In the genomic region with DNA sequence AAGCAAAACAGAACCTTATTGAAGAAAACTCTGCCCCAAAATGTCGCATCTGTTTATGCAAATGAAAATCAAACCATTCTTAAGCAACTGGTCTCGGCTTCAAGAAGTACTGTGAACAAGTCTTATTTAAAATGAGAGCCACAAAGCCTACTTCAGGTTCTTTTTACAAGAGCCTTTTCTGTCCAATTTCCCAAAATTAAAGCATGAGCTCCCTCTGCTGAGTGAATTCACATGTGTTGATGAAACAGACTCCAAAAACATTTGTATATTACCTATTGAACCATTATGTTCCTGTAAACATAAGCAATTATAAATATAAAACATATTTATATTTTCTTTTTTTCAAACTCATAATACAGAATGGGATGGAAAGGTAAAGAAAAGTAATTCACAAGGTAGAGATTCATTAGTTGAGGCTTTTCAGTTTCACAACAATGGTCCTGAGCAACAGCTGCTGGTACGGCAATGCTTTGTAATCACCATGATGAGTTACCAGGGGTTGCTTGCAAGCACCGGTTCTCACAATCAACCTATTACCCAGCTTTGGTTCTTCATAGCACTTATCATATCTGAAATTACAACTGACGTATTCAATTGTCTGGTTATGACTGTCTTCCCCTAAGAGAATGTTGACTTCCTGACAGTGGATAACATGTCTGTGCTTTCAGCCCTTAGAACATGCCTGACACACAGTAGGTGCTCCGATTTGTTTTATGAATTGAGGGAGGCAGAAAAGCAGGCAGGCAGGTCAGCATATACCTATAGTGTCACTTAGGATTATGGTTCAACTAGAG, we compare ENCODE assay signal across 8 cellular contexts.
DNase-seq lines count a peak whose midpoint lies in the region; ATAC-seq and TF ChIP-seq lines count a peak whose summit lies in the region.

No MANE protein-coding gene starts in this region.

- no peak for TF ChIP-seq EP300 in suprapubic skin (IDR thresholded peaks at IDR 0.05)

- H3K27ac ChIP-seq in HEK293 (ENCODE audit: extremely low read depth, low read depth, low read length) (no peak overlapping the region), suprapubic skin (no peak overlapping the region)

- TF ChIP-seq POLR2A in suprapubic skin (IDR thresholded peaks at IDR 0.05) = no peak

- ATAC-seq in GM19467 (IDR thresholded peaks at IDR 0.05; ENCODE audit: unreplicated experiment) = no peak

- POLR2A ChIA-PET in HEK293 (lab: Yijun Ruan, JAX) = interaction anchor here (0.9 kb wide), 1 partner anchor 177 kb away, joined by 3 read pairs; the partner anchor contains the start of gene SGO2

- no peak overlapping the region for H3K4me3 ChIP-seq in HEK293 (ENCODE audit: low read depth, low read length)
- H3K4me3 ChIP-seq in astrocyte of the spinal cord (ENCODE audit: low read depth, low read length) = no peak overlapping the region
- no peak overlapping the region for H3K4me3 ChIP-seq in suprapubic skin

- H3K4me1 ChIP-seq in HEK293 (ENCODE audit: control insufficient read depth, insufficient read depth, low read length) (peaks cover 2% of the 10 kb centered on the region; the same call in 1 of the 2 replicates), suprapubic skin (no peaks in the 10 kb centered on the region)

- H3K9me3 ChIP-seq in HEK293 (ENCODE audit: control insufficient read depth, insufficient read depth, low read depth, low read length) = no peaks in the 10 kb centered on the region
- no peaks in the 10 kb centered on the region for H3K9me3 ChIP-seq in suprapubic skin

- 42% methylated on average over 6 of the region's 6 CpGs for WGBS in suprapubic skin

- in situ Hi-C loops in astrocyte of the spinal cord (cut with HindIII; ENCODE audit: low sequenced_read_pairs) = no loop called here

- CTCF ChIA-PET in HEK293 (lab: Yijun Ruan, JAX) = interaction anchor here (0.5 to 8.4 kb wide), 35 partner anchors 9 to 998 kb away, joined by 3 to 105 read pairs (median 4); no protein-coding TSS in a partner anchor

- DNase-seq in DMS 273 treated with DMSO at 0.1 percent for 48 hours (lab: John Stamatoyannopoulos, UW) = peak; percentile 28
- DNase-seq in NOMO-1 treated with DMSO at 0.1 percent for 48 hours (lab: John Stamatoyannopoulos, UW; ENCODE audit: unreplicated experiment) = peak; percentile 68
- peak; percentile 85 for DNase-seq in astrocyte of the spinal cord (ENCODE audit: low read depth, low spot score)
- DNase-seq in iris pigment epithelial cell (ENCODE audit: low read depth) = peak; percentile 81
- DNase-seq in suprapubic skin (ENCODE audit: low spot score in 2 of 2) = no peak
- no peak for DNase-seq in activated effector memory CD4-positive, alpha-beta T cell treated with Interleukin-2 at 50 U/mL for 16 hours

- 0 out of 2 replicates have a peak, but pooled peaks have one; percentile 18 for TF ChIP-seq CTCF in HEK293 (tag by site-specific recombination; IDR thresholded peaks at IDR 0.05)
- peak; percentile 56 for TF ChIP-seq CTCF in astrocyte of the spinal cord (IDR thresholded peaks at IDR 0.05; ENCODE audit: low read depth, low read length)
- peak; percentile 22 to 36 for TF ChIP-seq CTCF in suprapubic skin (IDR thresholded peaks at IDR 0.05)

- H3K36me3 ChIP-seq in HEK293 (ENCODE audit: control insufficient read depth in 2 of 2, insufficient read depth in 1 of 2, low read length in 2 of 2) = no peaks in the 10 kb centered on the region
- H3K36me3 ChIP-seq in suprapubic skin = no peaks in the 10 kb centered on the region

- no peaks in the 10 kb centered on the region for H3K27me3 ChIP-seq in suprapubic skin

TF ChIP-seq in HEK293, 187 proteins besides CTCF, POLR2A, EP300 and RAD21:
- TF ChIP-seq ZNF654 (tag by site-specific recombination; IDR thresholded peaks at IDR 0.05; ENCODE audit: low read depth) = peak; percentile 73
- TF ChIP-seq IKZF3 (tag by site-specific recombination; IDR thresholded peaks at IDR 0.05) = no peak
- TF ChIP-seq GLI2 (tag by site-specific recombination; IDR thresholded peaks at IDR 0.05; ENCODE audit: borderline replicate concordance, low read depth) = no peak
- TF ChIP-seq ZNF660 (tag by site-specific recombination; IDR thresholded peaks at IDR 0.05) = 0 out of 2 replicates have a peak, but pooled peaks have one; percentile 60
- no peak for TF ChIP-seq KLF16 (tag by site-specific recombination; IDR thresholded peaks at IDR 0.05)
- no peak for TF ChIP-seq BCL6B (tag by site-specific recombination; IDR thresholded peaks at IDR 0.05)
- TF ChIP-seq SCRT2 (tag by site-specific recombination; IDR thresholded peaks at IDR 0.05) = peak; percentile 8; the same call in 1 of the 2 replicates

Comparison
In these comparisons a context has a peak if more than half of its experiments do, and no peak if none do; other contexts are left out.
1. DNase-seq: peak in DMS 273 treated with DMSO at 0.1 percent for 48 hours (single experiment), NOMO-1 treated with DMSO at 0.1 percent for 48 hours (single experiment), astrocyte of the spinal cord (single experiment) and iris pigment epithelial cell (single experiment); none in suprapubic skin (0 of 2) and activated effector memory CD4-positive, alpha-beta T cell treated with Interleukin-2 at 50 U/mL for 16 hours (single experiment).
2. Peak in every context shown above with its lines, with median percentiles within 50 percentile points of each other: CTCF ChIP-seq.